In genomic region chr6:36196880-36197548, GRCh38 we compare ENCODE assay signal across 8 cellular contexts. TPM values are rescaled to one million over a fixed set of nuclear protein-coding genes. Genes with fewer than 3 reads are reported as not detected.
A peak's percentile ranks its signal among the peaks of the same experiment; 100 is the strongest.
DNase-seq lines count a peak whose midpoint lies in the region; ATAC-seq and TF ChIP-seq lines count a peak whose summit lies in the region.

No MANE protein-coding gene starts in this region.

- peaks cover 1% of the 10 kb centered on the region for H3K36me3 ChIP-seq in kidney epithelial cell (ENCODE audit: control insufficient read depth, insufficient read depth, low read length)

- DNase-seq in Ammon's horn (ENCODE audit: low spot score), result peak; percentile 99
- DNase-seq in NCI-H460 (ENCODE audit: extremely low read depth, low read depth), result peak; percentile 92
- DNase-seq in activated CD4-positive, alpha-beta T cell treated with anti-CD3 and anti-CD28 coated beads for 1 hour, result peak; percentile 99
- peak; percentile 100 for DNase-seq in cerebellum (ENCODE audit: low spot score)
- DNase-seq in kidney epithelial cell (ENCODE audit: low read depth), result peak; percentile 81
- peak; percentile 100 for DNase-seq in stimulated activated CD4-positive, alpha-beta T cell treated with anti-CD3 and anti-CD28 coated beads, Interleukin-15, amount 100 ng/mL, for 24 hours

- no peak for TF ChIP-seq CTCF in kidney epithelial cell (IDR thresholded peaks at IDR 0.05; ENCODE audit: insufficient read depth, low read length, poor library complexity, severe bottlenecking)

- no peaks in the 10 kb centered on the region for H3K27me3 ChIP-seq in kidney epithelial cell (ENCODE audit: control insufficient read depth, insufficient read depth, low read length)

- ATAC-seq in HG03432 (IDR thresholded peaks at IDR 0.05; ENCODE audit: unreplicated experiment), result peak; percentile 93

- peak overlapping the region; percentile 53 for H3K4me3 ChIP-seq in kidney epithelial cell (ENCODE audit: low read depth, low read length)

- TF ChIP-seq POLR2A in GM19193 (IDR thresholded peaks at IDR 0.05; ENCODE audit: extremely low read depth, insufficient read depth, insufficient read length), result peak; percentile 59

RNA-seq across cellular contexts. Expression of gene BRPF3, which starts 0.5 kb away (rescaled TPM):
- total RNA-seq in NCI-H460 (2014; rRNA removed; shearing (Covaris generic)), result 5.0 and 5.9 TPM in 2 replicates
- 3.8 and 4.8 TPM in 2 replicates for polyA plus RNA-seq in NCI-H460 (2014; cell fraction: nucleus; rRNA removed)
- total RNA-seq in cerebellum (27.7 TPM), kidney epithelial cell (16.6 and 19.2 TPM in 2 replicates)

Comparison
In these comparisons a context has a peak if more than half of its experiments do, and no peak if none do; other contexts are left out.
1. Peak in every context shown above with its lines: DNase-seq, ATAC-seq and H3K4me3 ChIP-seq.